Comparison of ENCODE assay signal across 8 cellular contexts in genomic region chr4:111283066-111283677, GRCh38.
DNase-seq lines count a peak whose midpoint lies in the region; ATAC-seq and TF ChIP-seq lines count a peak whose summit lies in the region.

No MANE protein-coding gene starts in this region.

- no peaks in the 10 kb centered on the region for H3K36me3 Mint-ChIP-seq in activated T-cell treated with anti-CD3 and anti-CD28 coated beads, Interleukin-2, amount 50 U/mL, for 72 hours (ENCODE audit: insufficient read depth in 2 of 2)

- no peaks in the 10 kb centered on the region for H3K27me3 ChIP-seq in right atrium auricular region

- H3K9me3 ChIP-seq in right atrium auricular region, result no peaks in the 10 kb centered on the region

- H3K27ac ChIP-seq in right atrium auricular region, result no peak overlapping the region

- no peak overlapping the region for H3K4me3 Mint-ChIP-seq in activated T-cell treated with anti-CD3 and anti-CD28 coated beads, Interleukin-2, amount 50 U/mL, for 72 hours

- no peaks in the 10 kb centered on the region for H3K4me1 Mint-ChIP-seq in activated T-cell treated with anti-CD3 and anti-CD28 coated beads, Interleukin-2, amount 50 U/mL, for 72 hours (ENCODE audit: low read depth)

- no peaks in the 10 kb centered on the region for H3K4me1 ChIP-seq in right atrium auricular region

- H3K27me3 Mint-ChIP-seq in activated T-cell treated with anti-CD3 and anti-CD28 coated beads, Interleukin-2, amount 50 U/mL, for 72 hours (ENCODE audit: low read depth), result no peaks in the 10 kb centered on the region

- ATAC-seq in HG02571 (IDR thresholded peaks at IDR 0.05; ENCODE audit: unreplicated experiment), result peak; percentile 66
- ATAC-seq in activated T-cell treated with anti-CD3 and anti-CD28 coated beads, Interleukin-2, amount 50 U/mL, for 72 hours (replicated peaks in 1 of 2), result no peak

- H3K36me3 ChIP-seq in right atrium auricular region, result no peaks in the 10 kb centered on the region

- H3K4me3 ChIP-seq in right atrium auricular region, result no peak overlapping the region

- H3K9me3 Mint-ChIP-seq in activated T-cell treated with anti-CD3 and anti-CD28 coated beads, Interleukin-2, amount 50 U/mL, for 72 hours, result peaks cover 0 to 3% of the 10 kb centered on the region in 2 donors

- DNase-seq in NCI-H82 (lab: John Stamatoyannopoulos, UW) (peak; percentile 67), NCI-H82 treated with DMSO at 0.1 percent for 48 hours (lab: John Stamatoyannopoulos, UW; ENCODE audit: unreplicated experiment) (no peak), NCI-H748 treated with DMSO at 0.1 percent for 48 hours (lab: John Stamatoyannopoulos, UW) (peak; percentile 1), right atrium auricular region (ENCODE audit: low spot score) (no peak), DMS79 (lab: John Stamatoyannopoulos, UW) (no peak)
- peak; percentile 35 to 41 for DNase-seq in activated T-cell treated with anti-CD3 and anti-CD28 coated beads, Interleukin-2, amount 50 U/mL, for 72 hours
- peak; percentile 0 to 44 for DNase-seq in stimulated activated CD4-positive, alpha-beta T cell treated with anti-CD3 and anti-CD28 coated beads, Interleukin-12 subunit alpha, Interleukin-12 subunit beta, amount 100 ng/mL, for 24 hours (ENCODE audit: low read depth in 2 of 2)

- TF ChIP-seq CTCF in right atrium auricular region (IDR thresholded peaks at IDR 0.05), result peak; percentile 69 to 79

- H3K27ac Mint-ChIP-seq in activated T-cell treated with anti-CD3 and anti-CD28 coated beads, Interleukin-2, amount 50 U/mL, for 72 hours, result no peak overlapping the region

Comparison
In these comparisons a context has a peak if more than half of its experiments do, and no peak if none do; other contexts are left out.
1. DNase-seq: peak in NCI-H82 (single experiment), NCI-H748 treated with DMSO at 0.1 percent for 48 hours (single experiment), activated T-cell treated with anti-CD3 and anti-CD28 coated beads, Interleukin-2, amount 50 U/mL, for 72 hours (2 of 2) and stimulated activated CD4-positive, alpha-beta T cell treated with anti-CD3 and anti-CD28 coated beads, Interleukin-12 subunit alpha, Interleukin-12 subunit beta, amount 100 ng/mL, for 24 hours (2 of 2); none in NCI-H82 treated with DMSO at 0.1 percent for 48 hours (single experiment), right atrium auricular region (single experiment) and DMS79 (single experiment).